In the genomic region with DNA sequence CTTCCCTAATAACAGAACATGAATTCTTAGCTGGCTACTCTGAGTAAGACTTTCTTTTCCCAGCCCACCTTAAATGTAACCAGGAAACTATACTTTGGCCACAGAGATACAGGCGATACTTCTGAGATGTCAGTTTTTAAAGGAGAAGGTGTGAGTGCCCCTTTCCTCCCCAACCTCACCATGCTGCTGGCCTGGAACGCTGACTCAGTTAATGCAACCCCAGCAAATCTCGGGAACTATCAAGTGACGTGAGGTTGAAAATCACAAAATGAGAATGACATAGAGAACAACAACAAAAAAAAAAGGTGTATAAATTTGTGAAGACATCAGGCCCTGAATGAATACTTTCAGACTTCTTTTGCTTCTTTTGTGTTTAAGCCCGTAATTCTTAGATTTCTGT, we compare ENCODE assay signal across 28 cellular contexts.
"Had no signal": no experiment of that assay in that cellular context is flagged by ENCODE, and none has a peak within 500 bp of the region (broad histone marks: within the 10 kb centered on the region; RNA-seq: fewer than 3 reads in every experiment).

No MANE protein-coding gene starts in this region.

- H3K27ac Mint-ChIP-seq: natural killer cell; stimulated activated memory B cell treated with anti-CD40 and anti-IgM and Interleukin-4, amounts not matched to agents 10 μg/mL and 1 μg/mL and 100 μg/mL, for 72 hours; stimulated activated naive CD8-positive, alpha-beta T cell treated with anti-CD3 and anti-CD28 coated beads, Interleukin-15, amount 100 ng/mL, for 72 hours; type B pancreatic cell had no signal

- H3K4me3 Mint-ChIP-seq: naive B cell; natural killer cell; stimulated activated memory B cell treated with anti-CD40 and anti-IgM and Interleukin-4, amounts not matched to agents 10 μg/mL and 1 μg/mL and 100 μg/mL, for 72 hours; stimulated activated naive CD8-positive, alpha-beta T cell treated with anti-CD3 and anti-CD28 coated beads, Interleukin-15, amount 100 ng/mL, for 72 hours; type B pancreatic cell had no signal

- H3K36me3 ChIP-seq: ovary, prostate gland, uterus had no signal

- H3K27me3 ChIP-seq: left lung, ovary, tibial nerve, uterus had no signal

- H3K9me3 ChIP-seq: lower lobe of right lung, ovary, prostate gland, tibial nerve, uterus had no signal

- H3K27ac ChIP-seq: left lung, lower lobe of right lung, ovary, prostate gland, tibial nerve, uterus had no signal

- H3K4me2 ChIP-seq: smooth muscle cell had no signal

- H3K4me1 ChIP-seq: left lung, lower lobe of right lung, prostate gland, tibial nerve, uterus had no signal

- DNase-seq: hypothalamus; immature natural killer cell; kidney; left colon; left lung; lower lobe of right lung; mammary epithelial cell; mesenchymal stem cell; naive B cell; natural killer cell; ovary; posterior cingulate gyrus; retina; right cardiac atrium; stimulated activated CD4-positive, alpha-beta T cell treated with anti-CD3 and anti-CD28 coated beads, Interleukin-1b, Interleukin-23, amount 100 ng/mL, for 48 hours; stimulated activated CD4-positive, alpha-beta T cell treated with anti-CD3 and anti-CD28 coated beads, Interleukin-2, amount 100 ng/mL, for 48 hours; stimulated activated CD4-positive, alpha-beta T cell treated with anti-CD3 and anti-CD28 coated beads, Interleukin-4, amount 100 ng/mL, for 4 hours; stimulated activated CD8-positive, alpha-beta memory T cell treated with anti-CD3 and anti-CD28 coated beads, Interleukin-4, amount 100 ng/mL, for 48 hours; stimulated activated naive CD4-positive, alpha-beta T cell treated with Interleukin-2 at 50 U/mL for 16 hours; stimulated activated naive CD8-positive, alpha-beta T cell treated with anti-CD3 and anti-CD28 coated beads, Interleukin-15, amount 100 ng/mL, for 72 hours; substantia nigra; uterus had no signal

- H3K4me3 ChIP-seq: left lung, lower lobe of right lung, ovary, prostate gland, smooth muscle cell, tibial nerve, uterus had no signal

- H3K27me3 Mint-ChIP-seq: naive B cell; stimulated activated memory B cell treated with anti-CD40 and anti-IgM and Interleukin-4, amounts not matched to agents 10 μg/mL and 1 μg/mL and 100 μg/mL, for 72 hours; stimulated activated naive CD8-positive, alpha-beta T cell treated with anti-CD3 and anti-CD28 coated beads, Interleukin-15, amount 100 ng/mL, for 72 hours; type B pancreatic cell had no signal

- ATAC-seq: left colon; left lung; lower lobe of right lung; natural killer cell; right cardiac atrium; stimulated activated memory B cell treated with anti-CD40 and anti-IgM and Interleukin-4, amounts not matched to agents 10 μg/mL and 1 μg/mL and 100 μg/mL, for 72 hours; stimulated activated naive CD8-positive, alpha-beta T cell treated with anti-CD3 and anti-CD28 coated beads, Interleukin-15, amount 100 ng/mL, for 72 hours had no signal

- FAIRE-seq: islet of Langerhans, kidney had no signal
